Comparison of ENCODE assay signal across 21 cellular contexts in the genomic region with DNA sequence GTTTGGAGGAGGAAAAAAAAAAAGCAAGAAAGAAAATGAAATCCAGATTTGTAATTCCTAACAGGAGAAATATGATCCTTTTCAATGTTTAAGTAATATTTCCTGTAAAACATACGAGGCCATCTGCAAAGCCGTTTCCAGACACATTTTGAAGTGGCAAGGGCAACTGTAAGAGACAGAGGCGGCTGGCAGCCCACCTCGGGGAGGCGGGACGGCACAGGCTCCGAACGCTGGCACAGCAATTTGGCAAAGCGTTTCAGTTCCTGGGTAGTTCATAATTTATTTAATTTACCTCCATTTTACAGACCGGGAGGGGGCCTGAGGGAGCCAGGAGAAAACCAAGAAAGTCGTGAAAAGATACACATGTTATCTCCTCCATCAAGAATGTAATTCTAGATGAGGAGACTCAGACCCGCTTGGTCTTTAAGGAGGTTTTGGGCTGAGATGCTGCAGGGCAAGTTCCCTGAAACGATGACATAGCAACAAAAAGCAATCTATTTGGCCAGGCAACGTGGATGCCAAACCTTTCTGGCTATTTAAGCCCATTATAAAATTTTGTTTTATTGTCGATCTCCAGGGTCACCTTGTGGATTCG.
DNase-seq lines count a peak whose midpoint lies in the region; ATAC-seq and TF ChIP-seq lines count a peak whose summit lies in the region.
"Had no signal": no experiment of that assay in that cellular context is flagged by ENCODE, and none has a peak within 500 bp of the region (broad histone marks: within the 10 kb centered on the region; RNA-seq: fewer than 3 reads in every experiment).

No MANE protein-coding gene starts in this region.

- H3K36me3 ChIP-seq in esophagus muscularis mucosa, result no peaks in the 10 kb centered on the region

- TF ChIP-seq POLR2A in esophagus muscularis mucosa (IDR thresholded peaks at IDR 0.05; ENCODE audit: low read depth), result no peak

- TF ChIP-seq CTCF in LNCaP clone FGC (IDR thresholded peaks at IDR 0.05; ENCODE audit: control insufficient read depth, extremely low read depth, insufficient read depth) (no peak), esophagus muscularis mucosa (IDR thresholded peaks at IDR 0.05) (no peak), nephron (IDR thresholded peaks at IDR 0.05; ENCODE audit: unreplicated experiment in 3 of 3) (no peak)

- H3K4me1 ChIP-seq in esophagus muscularis mucosa, result no peaks in the 10 kb centered on the region
- H3K4me1 ChIP-seq: Caco-2 had no signal

- H3K27ac Mint-ChIP-seq in nephron, result peak overlapping the region; percentile 90 to 98 (median 95)
- H3K27ac Mint-ChIP-seq: B cell; CD8-positive, alpha-beta T cell had no signal

- H3K4me3 ChIP-seq in LNCaP clone FGC (ENCODE audit: low read depth, low read length), result peak overlapping the region; percentile 2; the same call in 1 of the 2 replicates
- H3K4me3 ChIP-seq in esophagus muscularis mucosa, result no peak overlapping the region

- H3K4me3 Mint-ChIP-seq in nephron, result peak overlapping the region; percentile 18 to 68 (median 67)
- H3K4me3 Mint-ChIP-seq: B cell; CD8-positive, alpha-beta T cell had no signal

- DNase-seq in DMS 273 (lab: John Stamatoyannopoulos, UW; ENCODE audit: unreplicated experiment) (peak; percentile 46), DMS 273 treated with DMSO at 0.1 percent for 48 hours (lab: John Stamatoyannopoulos, UW) (no peak), LNCaP clone FGC (ENCODE audit: low read depth) (no peak), esophagus muscularis mucosa (ENCODE audit: extremely low spot score) (peak; percentile 85), NCI-H748 treated with DMSO at 0.1 percent for 48 hours (lab: John Stamatoyannopoulos, UW) (no peak)
- DNase-seq: Caco-2; CD8-positive, alpha-beta T cell; DND-41; KBM-7; MM.1S; NCI-H2029; NCI-H2227 treated with DMSO at 0.1 percent for 48 hours; NCI-H69; SIG-M5 had no signal

- H3K9me3 ChIP-seq in esophagus muscularis mucosa, result no peaks in the 10 kb centered on the region
- H3K9me3 ChIP-seq: Caco-2 had no signal

- no peak overlapping the region for H3K27ac ChIP-seq in esophagus muscularis mucosa (replicated peaks in 1 of 4)
- H3K27ac ChIP-seq: 22Rv1, C4-2B had no signal

- ATAC-seq in GM21390 (IDR thresholded peaks at IDR 0.05; ENCODE audit: unreplicated experiment), result no peak
- ATAC-seq in HG03354 (IDR thresholded peaks at IDR 0.05; ENCODE audit: poor library complexity, severe bottlenecking, unreplicated experiment), result no peak
- ATAC-seq: CD8-positive, alpha-beta T cell; HepG2 had no signal

- H3K27me3 Mint-ChIP-seq in nephron (ENCODE audit: low read depth), result peaks cover 15% of the 10 kb centered on the region
- H3K27me3 Mint-ChIP-seq: B cell had no signal

- H3K9me3 Mint-ChIP-seq in nephron, result no peaks in the 10 kb centered on the region
- H3K9me3 Mint-ChIP-seq: CD8-positive, alpha-beta T cell had no signal

- WGBS in esophagus muscularis mucosa, result 48% methylated on average over 16 of the region's 16 CpGs

- H3K36me3 Mint-ChIP-seq in nephron (ENCODE audit: low read depth), result no peaks in the 10 kb centered on the region
- H3K36me3 Mint-ChIP-seq: CD8-positive, alpha-beta T cell had no signal

- intact Hi-C loops in esophagus muscularis mucosa (cut with DNase I), result no loop called here

- no peak for TF ChIP-seq EP300 in esophagus muscularis mucosa (IDR thresholded peaks at IDR 0.05)

- H3K4me1 Mint-ChIP-seq in nephron, result peaks cover 74% of the 10 kb centered on the region
- H3K4me1 Mint-ChIP-seq: B cell had no signal

- H3K27me3 ChIP-seq in esophagus muscularis mucosa, result peaks cover 0 to 10% (median 0%) of the 10 kb centered on the region in 4 donors

Comparison
In these comparisons a context has a peak if more than half of its experiments do, and no peak if none do; other contexts are left out.
1. DNase-seq: peak in DMS 273 (single experiment) and esophagus muscularis mucosa (single experiment); none in DMS 273 treated with DMSO at 0.1 percent for 48 hours (single experiment), LNCaP clone FGC (single experiment) and NCI-H748 treated with DMSO at 0.1 percent for 48 hours (single experiment).